Comparison of ENCODE assay signal across 9 cellular contexts in the genomic region with DNA sequence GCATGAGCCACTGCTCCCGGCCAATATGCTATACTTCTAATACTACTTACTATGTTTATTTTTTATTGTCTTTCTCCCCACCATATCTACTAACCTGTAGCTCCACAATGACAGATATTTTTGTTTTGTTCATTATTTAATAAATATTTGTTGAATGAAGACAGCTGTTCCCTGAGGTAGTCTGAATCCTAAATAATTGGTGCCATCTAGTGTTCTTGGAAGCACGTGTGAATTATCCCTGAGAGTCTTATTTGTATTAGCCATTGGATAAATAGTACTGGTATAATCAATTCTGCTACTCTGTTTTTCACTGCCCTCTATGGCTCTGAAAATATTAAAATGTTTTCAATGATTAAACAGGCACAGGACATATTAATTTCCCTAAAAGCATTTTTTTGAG. TPM values are rescaled to one million over a fixed set of nuclear protein-coding genes. Genes with fewer than 3 reads are reported as not detected.
DNase-seq lines count a peak whose midpoint lies in the region; ATAC-seq and TF ChIP-seq lines count a peak whose summit lies in the region.
"Had no signal": no experiment of that assay in that cellular context is flagged by ENCODE, and none has a peak within 500 bp of the region (broad histone marks: within the 10 kb centered on the region; RNA-seq: fewer than 3 reads in every experiment).

No MANE protein-coding gene starts in this region.

- H3K36me3 ChIP-seq in ascending aorta, result no peaks in the 10 kb centered on the region
- no peaks in the 10 kb centered on the region for H3K36me3 ChIP-seq in CD8-positive, alpha-beta T cell (ENCODE audit: insufficient read depth, low read length)

- TF ChIP-seq CTCF in ascending aorta (IDR thresholded peaks at IDR 0.05), result no peak
- no peak for TF ChIP-seq CTCF in GM13977 (IDR thresholded peaks at IDR 0.05; ENCODE audit: extremely low read depth, insufficient read depth, missing control alignments)
- TF ChIP-seq CTCF in CD8-positive, alpha-beta T cell (IDR thresholded peaks at IDR 0.05), result no peak

- no peak overlapping the region for H3K27ac Mint-ChIP-seq in CD8-positive, alpha-beta T cell

- CTCF ChIA-PET in CD8-positive, alpha-beta T cell (lab: Charles Lee), result no interaction called here

- H3K4me1 Mint-ChIP-seq in CD8-positive, alpha-beta T cell (ENCODE audit: low read depth), result peaks cover 3% of the 10 kb centered on the region

- no peaks in the 10 kb centered on the region for H3K9me3 Mint-ChIP-seq in CD8-positive, alpha-beta T cell

- H3K27me3 Mint-ChIP-seq in CD8-positive, alpha-beta T cell (ENCODE audit: low read depth), result no peaks in the 10 kb centered on the region

- in situ Hi-C loops in GM13977 (cut with MboI; ENCODE audit: low pct_unique_long_range_greater_than_20kb, low sequenced_read_pairs, unreplicated experiment), result no loop called here

- H3K4me1 ChIP-seq in ascending aorta, result no peaks in the 10 kb centered on the region
- H3K4me1 ChIP-seq in CD8-positive, alpha-beta T cell (ENCODE audit: insufficient read depth, low read length), result no peaks in the 10 kb centered on the region

- H3K27ac ChIP-seq in ascending aorta, result no peak overlapping the region
- no peak overlapping the region for H3K27ac ChIP-seq in CD8-positive, alpha-beta T cell (ENCODE audit: low read depth, low read length)

- POLR2A ChIA-PET in CD8-positive, alpha-beta T cell (lab: Charles Lee), result interaction anchor here (0.6 kb wide), 2 partner anchors 17 to 664 kb away, joined by 3 to 4 read pairs; no protein-coding TSS in a partner anchor

- H3K4me3 Mint-ChIP-seq in CD8-positive, alpha-beta T cell, result no peak overlapping the region

- no peaks in the 10 kb centered on the region for H3K27me3 ChIP-seq in ascending aorta
- no peaks in the 10 kb centered on the region for H3K27me3 ChIP-seq in CD8-positive, alpha-beta T cell (ENCODE audit: insufficient read depth, low read length)

- no peaks in the 10 kb centered on the region for H3K36me3 Mint-ChIP-seq in CD8-positive, alpha-beta T cell

- H3K4me3 ChIP-seq in ascending aorta, result no peak overlapping the region
- H3K4me3 ChIP-seq in CD8-positive, alpha-beta T cell (ENCODE audit: low read depth, low read length), result no peak overlapping the region

- intact Hi-C loops in ascending aorta (cut with DNase I), result loop anchor here (10.0 kb wide), 1 partner anchor 953 kb away; no protein-coding TSS in a partner anchor
- intact Hi-C loops in CD8-positive, alpha-beta T cell (cut with DNase I, micrococcal nuclease), result loop anchor here (10.0 kb wide), 4 partner anchors 227 to 1083 kb away; partner anchors contain the start of genes DENND6A (in 1 of the 2), HTD2 (in 1 of the 2) and RPP14 (in 1 of the 2)

- no peak for ATAC-seq in CD8-positive, alpha-beta T cell
- ATAC-seq: stimulated activated naive CD8-positive, alpha-beta T cell treated with anti-CD3 and anti-CD28 coated beads, Interleukin-15, Interleukin-2, amounts not matched to agents 100 U/mL and 50 U/mL, for 24 hours had no signal

- DNase-seq in AG08395 (ENCODE audit: low spot score), result peak; percentile 36
- peak; percentile 43 for DNase-seq in HCEC 1CT
- peak; percentile 31 for DNase-seq in astrocyte of the hippocampus (ENCODE audit: low read depth, low spot score)
- DNase-seq in kidney glomerular epithelial cell (lab: John Stamatoyannopoulos, UW), result peak; percentile 6
- DNase-seq in ascending aorta (ENCODE audit: low spot score in 2 of 2), result no peak
- DNase-seq in GM13977 (ENCODE audit: low spot score), result no peak
- DNase-seq in Kasumi-1 (lab: John Stamatoyannopoulos, UW), result no peak
- DNase-seq in CD8-positive, alpha-beta T cell, result no peak
- DNase-seq: stimulated activated naive CD8-positive, alpha-beta T cell treated with anti-CD3 and anti-CD28 coated beads, Interleukin-15, Interleukin-2, amounts not matched to agents 100 U/mL and 50 U/mL, for 24 hours had no signal

- H3K9me3 ChIP-seq in ascending aorta, result no peaks in the 10 kb centered on the region
- H3K9me3 ChIP-seq in CD8-positive, alpha-beta T cell (ENCODE audit: low read length), result no peaks in the 10 kb centered on the region

RNA-seq across cellular contexts. Expression of gene APPL1, which starts 5.6 kb away (rescaled TPM):
- total RNA-seq in ascending aorta, result 63.1 TPM
- 10 to 100 TPM; 19.3 to 23.4 TPM for total RNA-seq in CD8-positive, alpha-beta T cell

RNA-seq across cellular contexts. Expression of gene HESX1, which starts 22.1 kb away (rescaled TPM):
- total RNA-seq in ascending aorta, result not detected
- total RNA-seq in CD8-positive, alpha-beta T cell, result not detected

RNA-seq across cellular contexts. Expression of gene IL17RD, which starts 56.7 kb away (rescaled TPM):
- total RNA-seq in ascending aorta, result 3.4 TPM
- not detected for total RNA-seq in CD8-positive, alpha-beta T cell

Comparison
In these comparisons a context has a peak if more than half of its experiments do, and no peak if none do; other contexts are left out.
1. DNase-seq: peak in AG08395 (single experiment), HCEC 1CT (single experiment), astrocyte of the hippocampus (single experiment) and kidney glomerular epithelial cell (single experiment); none in ascending aorta (0 of 2), GM13977 (single experiment), Kasumi-1 (0 of 2) and CD8-positive, alpha-beta T cell (0 of 7).